10 cellular contexts compared by ENCODE assay signal in the genomic region with DNA sequence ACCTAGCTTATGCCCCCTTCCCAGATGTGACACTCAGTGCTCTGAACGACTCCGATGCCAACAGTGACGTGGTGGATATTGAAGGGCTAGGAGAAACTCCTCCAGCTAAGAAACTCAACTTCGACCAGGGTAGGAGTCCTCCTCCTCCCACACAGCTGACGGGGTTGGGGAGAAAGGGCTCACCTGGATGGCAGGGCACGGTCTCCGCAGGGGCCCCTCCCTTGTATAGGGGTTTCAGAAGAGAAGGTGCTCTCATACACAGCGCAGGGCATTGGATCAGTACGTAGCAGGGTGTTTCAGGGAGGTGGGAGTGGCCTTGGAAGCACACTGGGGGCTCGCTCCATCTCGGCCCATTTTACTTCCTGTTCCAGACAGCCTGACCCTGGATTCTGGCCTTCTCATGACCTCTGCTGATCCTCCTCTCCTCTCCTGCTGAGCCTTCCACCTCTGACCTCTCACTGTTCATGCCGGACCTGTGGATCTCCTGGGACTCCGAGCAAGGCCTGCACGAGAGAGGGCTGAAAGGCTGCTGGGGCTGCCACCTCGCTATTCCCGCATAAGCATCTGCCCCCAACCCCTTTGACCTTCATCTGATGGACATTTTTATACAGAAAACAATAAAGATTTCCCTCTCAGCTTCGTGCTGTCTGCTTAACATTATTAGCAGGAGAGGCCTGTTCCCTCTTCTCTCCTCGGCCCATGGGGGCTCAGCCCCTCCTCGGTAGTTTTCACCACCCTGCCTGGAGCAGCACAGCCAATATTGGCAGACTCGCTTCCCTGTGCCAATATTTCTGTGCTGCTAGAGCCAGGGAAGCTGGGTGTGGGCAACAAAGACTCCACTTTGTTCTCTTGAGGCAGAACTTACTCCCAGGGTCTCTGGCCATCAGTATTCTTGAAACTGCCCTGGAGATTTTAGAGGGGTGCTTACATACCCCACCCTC. TPM values are rescaled to one million over a fixed set of nuclear protein-coding genes. Genes with fewer than 3 reads are reported as not detected.
DNase-seq lines count a peak whose midpoint lies in the region; ATAC-seq and TF ChIP-seq lines count a peak whose summit lies in the region.
"Had no signal": no experiment of that assay in that cellular context is flagged by ENCODE, and none has a peak within 500 bp of the region (broad histone marks: within the 10 kb centered on the region; RNA-seq: fewer than 3 reads in every experiment).

No MANE protein-coding gene starts in this region.

- H3K36me3 ChIP-seq in MM.1S (replicated peaks; ENCODE audit: insufficient read depth, low read length) (no peaks in the 10 kb centered on the region), PC-9 (ENCODE audit: low read depth) (no peaks in the 10 kb centered on the region)

- no peaks in the 10 kb centered on the region for H3K27me3 Mint-ChIP-seq in osteocyte (ENCODE audit: unreplicated experiment)

- H3K4me1 ChIP-seq in MM.1S (ENCODE audit: low read length) (peaks cover 16% of the 10 kb centered on the region), PC-9 (replicated peaks; ENCODE audit: insufficient read depth) (peaks cover 10% of the 10 kb centered on the region; the same call in 1 of the 2 replicates)
- H3K4me1 ChIP-seq: Caco-2 had no signal

- H4K20me1 ChIP-seq in MM.1S (ENCODE audit: insufficient read depth, low read length) = no peaks in the 10 kb centered on the region
- H4K20me1 ChIP-seq in PC-9 (ENCODE audit: insufficient read depth) = no peaks in the 10 kb centered on the region

- no peak overlapping the region for H3K4me3 Mint-ChIP-seq in osteocyte (ENCODE audit: unreplicated experiment)

- DNase-seq in MM.1S (no peak), coronary artery (ENCODE audit: low spot score) (no peak), osteocyte (ENCODE audit: extremely low spot score, unreplicated experiment) (no peak), PC-9 (no peak), DMS53 (lab: John Stamatoyannopoulos, UW) (no peak)
- DNase-seq: Caco-2, Kasumi-1 had no signal

- H3K27me3 ChIP-seq in MM.1S (replicated peaks; ENCODE audit: insufficient read depth, low read length) (no peaks in the 10 kb centered on the region), PC-9 (ENCODE audit: insufficient read depth, low read depth) (no peaks in the 10 kb centered on the region)

- peak overlapping the region; percentile 60 for H3K27ac Mint-ChIP-seq in osteocyte (ENCODE audit: unreplicated experiment)

- peak overlapping the region; percentile 93 for H3K27ac ChIP-seq in 22Rv1
- peak overlapping the region; percentile 100; the same call in 1 of the 2 replicates for H3K27ac ChIP-seq in MM.1S (ENCODE audit: low read length)
- H3K27ac ChIP-seq in coronary artery = peak overlapping the region; percentile 95 to 96
- H3K27ac ChIP-seq in PC-9 = no peak overlapping the region

- H3K79me2 ChIP-seq in MM.1S (ENCODE audit: low read length) = peaks cover 33% of the 10 kb centered on the region
- peaks cover 19% of the 10 kb centered on the region for H3K79me2 ChIP-seq in PC-9 (ENCODE audit: low read depth)

- H3K9me3 ChIP-seq in MM.1S (replicated peaks; ENCODE audit: insufficient read depth, low read length) (no peaks in the 10 kb centered on the region), PC-9 (ENCODE audit: insufficient read depth, low read depth) (no peaks in the 10 kb centered on the region)
- H3K9me3 ChIP-seq: Caco-2 had no signal

- BruUV-seq in PC-9 (replicated peaks; lab: Mats Ljungman, UMichigan) = no TSS peak

- peak overlapping the region; percentile 99; the same call in 1 of the 2 replicates for H3K9ac ChIP-seq in MM.1S (ENCODE audit: low read length)

- H3K4me2 ChIP-seq in MM.1S (ENCODE audit: low read depth, low read length) (peak overlapping the region; percentile 93; the same call in 1 of the 2 replicates), PC-9 (no peak overlapping the region)

- TF ChIP-seq CTCF in 22Rv1 (IDR thresholded peaks at IDR 0.05) (no peak), MM.1S (IDR thresholded peaks at IDR 0.05; ENCODE audit: low read length) (no peak), coronary artery (IDR thresholded peaks at IDR 0.05) (no peak), osteocyte (IDR thresholded peaks at IDR 0.05) (no peak), PC-9 (conservative IDR thresholded peaks at IDR 0.05) (no peak)

- POLR2A ChIA-PET in PC-9 (lab: Charles Lee; ENCODE audit: unreplicated experiment) = no interaction called here

- H3K36me3 Mint-ChIP-seq in osteocyte (ENCODE audit: unreplicated experiment) = peaks cover 7% of the 10 kb centered on the region

- ATAC-seq in GM18505 (IDR thresholded peaks at IDR 0.05; ENCODE audit: unreplicated experiment) (no peak), HG02798 (IDR thresholded peaks at IDR 0.05; ENCODE audit: poor library complexity, unreplicated experiment) (no peak)

- H2AFZ ChIP-seq in MM.1S (ENCODE audit: low read length) = no peak overlapping the region
- H2AFZ ChIP-seq in PC-9 = no peak overlapping the region

- TF ChIP-seq POLR2A in GM18505 (IDR thresholded peaks at IDR 0.05; ENCODE audit: borderline replicate concordance, extremely low read depth, insufficient read depth, insufficient read length) = no peak

- H3K4me1 Mint-ChIP-seq in osteocyte (ENCODE audit: unreplicated experiment) = peaks cover 46% of the 10 kb centered on the region

- peaks cover 37% of the 10 kb centered on the region for H3F3A ChIP-seq in MM.1S (ENCODE audit: insufficient read depth, low read length)
- H3F3A ChIP-seq in PC-9 (ENCODE audit: insufficient read depth, low read depth) = peaks cover 48% of the 10 kb centered on the region

- H3K4me3 ChIP-seq in MM.1S (ENCODE audit: low read length) (no peak overlapping the region), coronary artery (peak overlapping the region; percentile 84), PC-9 (no peak overlapping the region)

- no peaks in the 10 kb centered on the region for H3K9me2 ChIP-seq in MM.1S (replicated peaks; ENCODE audit: insufficient read depth, low read length)
- no peaks in the 10 kb centered on the region for H3K9me2 ChIP-seq in PC-9 (ENCODE audit: insufficient read depth)

- intact Hi-C loops in PC-9 (cut with micrococcal nuclease; ENCODE audit: unreplicated experiment) = no loop called here

- no peaks in the 10 kb centered on the region for H3K9me3 Mint-ChIP-seq in osteocyte (ENCODE audit: unreplicated experiment)

- CTCF ChIA-PET in PC-9 (lab: Charles Lee) = no interaction called here

RNA-seq across cellular contexts. Expression of a gene that starts 4.7 kb away (rescaled TPM):
- total RNA-seq in osteocyte = 255 and 269 TPM in 2 replicates
- total RNA-seq in PC-9 (2021) = 196 and 301 TPM in 2 replicates

RNA-seq across cellular contexts. Expression of a gene that starts 5.7 kb away (rescaled TPM):
- not detected in 2 replicates for total RNA-seq in osteocyte
- 0.28 and 0.48 TPM in 2 replicates for total RNA-seq in PC-9 (2021)
- total RNA-seq: Caco-2 had no signal

RNA-seq across cellular contexts. Expression of a gene that starts 18.7 kb away (rescaled TPM):
- total RNA-seq in osteocyte (4.4 and 7.9 TPM in 2 replicates), PC-9 (2021) (33.4 and 40.6 TPM in 2 replicates)

RNA-seq across cellular contexts. Expression of a gene that starts 21.3 kb away (rescaled TPM):
- total RNA-seq in osteocyte = not detected in 2 replicates
- total RNA-seq in PC-9 (2021) = not detected in 2 replicates
- total RNA-seq: Caco-2 had no signal

RNA-seq across cellular contexts. Expression of a gene that starts 26.7 kb away (rescaled TPM):
- 0.57 and 0.75 TPM in 2 replicates for total RNA-seq in osteocyte
- total RNA-seq in PC-9 (2021) = not detected in 2 replicates
